In genomic region chr7:151239837-151240459, GRCh38 we compare ENCODE assay signal across 32 cellular contexts. TPM values are rescaled to one million over a fixed set of nuclear protein-coding genes. Genes with fewer than 3 reads are reported as not detected.
A peak's percentile ranks its signal among the peaks of the same experiment; 100 is the strongest.
DNase-seq lines count a peak whose midpoint lies in the region; ATAC-seq, FAIRE-seq and TF ChIP-seq lines count a peak whose summit lies in the region.
"Had no signal": no experiment of that assay in that cellular context is flagged by ENCODE, and none has a peak within 500 bp of the region (broad histone marks: within the 10 kb centered on the region; RNA-seq: fewer than 3 reads in every experiment).

No MANE protein-coding gene starts in this region.

- H3K36me3 Mint-ChIP-seq in astrocyte (ENCODE audit: low read depth, unreplicated experiment) = peaks cover 21% of the 10 kb centered on the region

- H3K27ac Mint-ChIP-seq in astrocyte (ENCODE audit: unreplicated experiment) = peak overlapping the region; percentile 69
- H3K27ac Mint-ChIP-seq: activated CD8-positive, alpha-beta memory T cell treated with anti-CD3 and anti-CD28 coated beads, Interleukin-2, amount 10 ng/mL, durations not matched to agents 7 days and 5 days; CD8-positive, alpha-beta T cell; T-helper 17 cell had no signal

- CTCF ChIA-PET in SK-N-SH (lab: Yijun Ruan, JAX) = interaction anchor here (0.7 to 2.1 kb wide), 7 partner anchors 9 to 520 kb away, joined by 3 to 7 read pairs (median 3); partner anchors contain the start of gene ABCF2

- no peaks in the 10 kb centered on the region for H3K27me3 Mint-ChIP-seq in astrocyte (ENCODE audit: low read depth, unreplicated experiment)

- POLR2A ChIA-PET in SK-N-SH (lab: Yijun Ruan, JAX) = no interaction called here

- TF ChIP-seq CTCF in SK-N-SH (IDR thresholded peaks at IDR 0.05) (no peak), C4-2B (conservative IDR thresholded peaks at IDR 0.05) (no peak), astrocyte (IDR thresholded peaks at IDR 0.05; ENCODE audit: insufficient read depth, low read depth, low read length) (no peak), hepatocyte (IDR thresholded peaks at IDR 0.05; ENCODE audit: poor library complexity) (no peak)

- no peak overlapping the region for H3K9ac ChIP-seq in SK-N-SH
- H3K9ac ChIP-seq in astrocyte (ENCODE audit: low read length) = no peak overlapping the region

- no peaks in the 10 kb centered on the region for H3K9me3 ChIP-seq in SK-N-SH
- H3K9me3 ChIP-seq in astrocyte (ENCODE audit: insufficient read depth, low read depth, low read length) = no peaks in the 10 kb centered on the region
- H3K9me3 ChIP-seq in hepatocyte (ENCODE audit: low read depth) = no peaks in the 10 kb centered on the region
- H3K9me3 ChIP-seq: breast epithelium, transverse colon had no signal

- H3K4me1 ChIP-seq in SK-N-SH (ENCODE audit: control insufficient read depth in 1 of 2, insufficient read depth in 2 of 2, low read depth in 1 of 2, low read length in 1 of 2) (peaks cover 5 to 13% of the 10 kb centered on the region in 2 experiments; a peak in 3 of 4 replicates), astrocyte (ENCODE audit: insufficient read depth, low read length) (peaks cover 6% of the 10 kb centered on the region), hepatocyte (ENCODE audit: insufficient read depth) (peaks cover 6% of the 10 kb centered on the region)

- H3K79me2 ChIP-seq in SK-N-SH (ENCODE audit: insufficient read depth) (peaks cover 58% of the 10 kb centered on the region), astrocyte (ENCODE audit: insufficient read depth, low read length) (peaks cover 52% of the 10 kb centered on the region), hepatocyte (peaks cover 28% of the 10 kb centered on the region)

- peak; percentile 25 for DNase-seq in SK-N-SH
- no peak for DNase-seq in astrocyte (ENCODE audit: low read depth)
- DNase-seq in posterior vena cava (ENCODE audit: low spot score) = peak; percentile 50
- no peak for DNase-seq in activated CD4-positive, CD25-positive, alpha-beta regulatory T cell treated with anti-CD3 and anti-CD28 coated beads, Interleukin-2, amount 50 U/mL, for 72 hours
- no peak for DNase-seq in GM19240 (ENCODE audit: insufficient read length, low spot score)
- DNase-seq in hepatocyte (ENCODE audit: low spot score) = no peak
- DNase-seq: activated CD4-positive, alpha-beta T cell treated with anti-CD3 and anti-CD28 coated beads, Interleukin-2, amount 50 U/mL, for 4 hours; activated CD8-positive, alpha-beta memory T cell treated with anti-CD3 and anti-CD28 coated beads, Interleukin-2, amount 10 ng/mL, durations not matched to agents 7 days and 5 days; activated T-cell treated with anti-CD3 and anti-CD28 coated beads, Interleukin-2, amount 50 U/mL, for 72 hours; amygdala; CD8-positive, alpha-beta T cell; DMS 273 treated with DMSO at 0.1 percent for 48 hours; mesenchymal stem cell; NCI-H1417 treated with DMSO at 0.1 percent for 48 hours; NCI-H2081; NCI-H524 treated with DMSO at 0.1 percent for 48 hours; OCI-M1; right cardiac atrium; stimulated activated CD4-positive, alpha-beta T cell treated with anti-CD3 and anti-CD28 coated beads, Interleukin-12 subunit alpha, Interleukin-12 subunit beta, amount 100 ng/mL, for 4 hours; stimulated activated CD4-positive, alpha-beta T cell treated with anti-CD3 and anti-CD28 coated beads, Interleukin-2, amount 100 ng/mL, for 48 hours; T-helper 17 cell; transverse colon had no signal

- H3K4me2 ChIP-seq in SK-N-SH = no peak overlapping the region
- no peak overlapping the region for H3K4me2 ChIP-seq in astrocyte (ENCODE audit: low read length)
- no peak overlapping the region for H3K4me2 ChIP-seq in hepatocyte

- H4K20me1 ChIP-seq in SK-N-SH (ENCODE audit: insufficient read depth) = peaks cover 65% of the 10 kb centered on the region
- H4K20me1 ChIP-seq in astrocyte (ENCODE audit: insufficient read depth, low read length) = peaks cover 97% of the 10 kb centered on the region
- peaks cover 22% of the 10 kb centered on the region for H4K20me1 ChIP-seq in hepatocyte (ENCODE audit: insufficient read depth, poor library complexity, severe bottlenecking)

- TF ChIP-seq RAD21 in SK-N-SH (IDR thresholded peaks at IDR 0.05; ENCODE audit: low read length) = no peak

- H3K9me3 Mint-ChIP-seq in astrocyte (ENCODE audit: unreplicated experiment) = no peaks in the 10 kb centered on the region
- H3K9me3 Mint-ChIP-seq: activated T-cell treated with anti-CD3 and anti-CD28 coated beads, Interleukin-2, amount 50 U/mL, for 72 hours; CD8-positive, alpha-beta T cell had no signal

- peaks cover 42% of the 10 kb centered on the region for H3F3A ChIP-seq in SK-N-SH (replicated peaks; ENCODE audit: insufficient read depth)

- no peak for FAIRE-seq in astrocyte (lab: Jason Lieb, UNC)
- FAIRE-seq: endothelial cell of umbilical vein, GM18507, GM19239, H1 had no signal

- no peak overlapping the region for H3K4me3 Mint-ChIP-seq in astrocyte (ENCODE audit: unreplicated experiment)
- H3K4me3 Mint-ChIP-seq: activated CD8-positive, alpha-beta memory T cell treated with anti-CD3 and anti-CD28 coated beads, Interleukin-2, amount 10 ng/mL, durations not matched to agents 7 days and 5 days; activated T-cell treated with anti-CD3 and anti-CD28 coated beads, Interleukin-2, amount 50 U/mL, for 72 hours; CD8-positive, alpha-beta T cell; T-helper 17 cell had no signal

- no peak for ATAC-seq in SK-N-SH treated with all-trans-retinoic acid at 6 μM for 48 hours
- ATAC-seq: activated CD8-positive, alpha-beta memory T cell treated with anti-CD3 and anti-CD28 coated beads, Interleukin-2, amount 10 ng/mL, durations not matched to agents 7 days and 5 days; activated T-cell treated with anti-CD3 and anti-CD28 coated beads, Interleukin-2, amount 50 U/mL, for 72 hours; CD8-positive, alpha-beta T cell; left lobe of liver; right cardiac atrium; T-helper 17 cell had no signal

- peaks cover 39 to 80% of the 10 kb centered on the region in 2 experiments for H3K36me3 ChIP-seq in SK-N-SH (replicated peaks in 1 of 2; ENCODE audit: control insufficient read depth in 1 of 2, insufficient read depth in 2 of 2, low read length in 1 of 2)
- peaks cover 40% of the 10 kb centered on the region for H3K36me3 ChIP-seq in astrocyte (ENCODE audit: insufficient read depth, low read length)
- no peaks in the 10 kb centered on the region for H3K36me3 ChIP-seq in hepatocyte (replicated peaks; ENCODE audit: insufficient read depth, low read depth)
- H3K36me3 ChIP-seq: breast epithelium had no signal

- no peak overlapping the region for H3K27ac ChIP-seq in SK-N-SH (ENCODE audit: low read depth in 2 of 2, low read length in 1 of 2)
- H3K27ac ChIP-seq in C4-2B = peak overlapping the region; percentile 29; the same call in 1 of the 2 replicates
- no peak overlapping the region for H3K27ac ChIP-seq in astrocyte (ENCODE audit: low read depth, low read length)
- no peak overlapping the region for H3K27ac ChIP-seq in hepatocyte
- H3K27ac ChIP-seq: transverse colon had no signal

- H2AFZ ChIP-seq in SK-N-SH (ENCODE audit: low read depth) = no peak overlapping the region
- H2AFZ ChIP-seq in astrocyte (ENCODE audit: low read depth, low read length) = no peak overlapping the region
- no peak overlapping the region for H2AFZ ChIP-seq in hepatocyte

- peaks cover 10% of the 10 kb centered on the region for H3K4me1 Mint-ChIP-seq in astrocyte (ENCODE audit: low read depth, unreplicated experiment)

- no peaks in the 10 kb centered on the region for H3K27me3 ChIP-seq in SK-N-SH (ENCODE audit: insufficient read depth)
- no peaks in the 10 kb centered on the region for H3K27me3 ChIP-seq in astrocyte (ENCODE audit: insufficient read depth, low read length)
- no peaks in the 10 kb centered on the region for H3K27me3 ChIP-seq in hepatocyte
- H3K27me3 ChIP-seq: breast epithelium had no signal

- TF ChIP-seq EP300 in SK-N-SH (IDR thresholded peaks at IDR 0.05; ENCODE audit: borderline replicate concordance in 1 of 2, low read depth in 1 of 2, low read length in 1 of 2) = no peak

- intact Hi-C loops in posterior vena cava (cut with DNase I) = loop anchor here (5.0 to 10.0 kb wide), 2 partner anchors 62 to 65 kb away; no protein-coding TSS in a partner anchor

- no peak overlapping the region for H3K4me3 ChIP-seq in SK-N-SH (ENCODE audit: low read depth in 2 of 2, low read length in 1 of 2)
- H3K4me3 ChIP-seq in astrocyte (ENCODE audit: insufficient read depth, low read depth, low read length) = no peak overlapping the region
- H3K4me3 ChIP-seq in hepatocyte = no peak overlapping the region
- H3K4me3 ChIP-seq: breast epithelium, transverse colon had no signal

- 90% methylated on average over 11 of the region's 11 CpGs for WGBS in SK-N-SH (ENCODE audit: low lambda C conversion rate)
- 82% methylated on average over 11 of the region's 11 CpGs for WGBS in hepatocyte (ENCODE audit: low lambda C conversion rate, missing lambda C conversion rate)

- H3K9me2 ChIP-seq in SK-N-SH (no peaks in the 10 kb centered on the region), hepatocyte (replicated peaks; ENCODE audit: insufficient read depth) (no peaks in the 10 kb centered on the region)

RNA-seq across cellular contexts. Expression of gene CHPF2, which starts 7.7 kb away (rescaled TPM):
- 60.4 and 68.6 TPM in 2 replicates for polyA plus RNA-seq in SK-N-SH (2012; rRNA removed)
- 27.8 and 47.3 TPM in 2 replicates for polyA plus RNA-seq in SK-N-SH (2012; cell fraction: cytosol; rRNA removed)
- 143 and 144 TPM in 2 replicates for polyA plus RNA-seq in SK-N-SH (2012; cell fraction: nucleus; rRNA removed)
- total RNA-seq in astrocyte = 84.7 and 101 TPM in 2 replicates
- 10 to 100 TPM; 37.5 to 40.7 TPM for total RNA-seq in posterior vena cava
- 36.9 and 51.0 TPM in 2 replicates for total RNA-seq in hepatocyte
- polyA plus RNA-seq in hepatocyte = 68.2 and 70.0 TPM in 2 replicates

RNA-seq across cellular contexts. Expression of gene SMARCD3, which starts 8.5 kb away (rescaled TPM):
- polyA plus RNA-seq in SK-N-SH (2012; rRNA removed) (60.5 and 62.8 TPM in 2 replicates), hepatocyte (73.1 and 111 TPM in 2 replicates)
- polyA plus RNA-seq in SK-N-SH (2012; cell fraction: cytosol; rRNA removed) = 30.4 and 41.6 TPM in 2 replicates
- polyA plus RNA-seq in SK-N-SH (2012; cell fraction: nucleus; rRNA removed) = 239 and 265 TPM in 2 replicates
- total RNA-seq in astrocyte (47.7 and 50.0 TPM in 2 replicates), posterior vena cava (10 to 100 TPM; 45.8 to 68.4 TPM), hepatocyte (38.0 and 42.4 TPM in 2 replicates)

RNA-seq across cellular contexts. Expression of gene ABCF2, which starts 12.9 kb away (rescaled TPM):
- 75.4 and 102 TPM in 2 replicates for polyA plus RNA-seq in SK-N-SH (2012; rRNA removed)
- polyA plus RNA-seq in SK-N-SH (2012; cell fraction: cytosol; rRNA removed) = 49.9 and 79.5 TPM in 2 replicates
- 69.6 and 89.1 TPM in 2 replicates for polyA plus RNA-seq in SK-N-SH (2012; cell fraction: nucleus; rRNA removed)
- total RNA-seq in astrocyte = 53.2 and 54.3 TPM in 2 replicates
- 10 to 100 TPM; 24.4 to 27.4 TPM for total RNA-seq in posterior vena cava
- 35.3 and 35.8 TPM in 2 replicates for total RNA-seq in hepatocyte
- polyA plus RNA-seq in hepatocyte = 25.6 and 32.9 TPM in 2 replicates

RNA-seq across cellular contexts. Expression of gene H2BK1, which starts 29.7 kb away (rescaled TPM):
- polyA plus RNA-seq in SK-N-SH (2012; rRNA removed) = not detected in 2 replicates
- not detected in 2 replicates for polyA plus RNA-seq in SK-N-SH (2012; cell fraction: cytosol; rRNA removed)
- polyA plus RNA-seq in SK-N-SH (2012; cell fraction: nucleus; rRNA removed) = 0.73 TPM in 1 of 2 replicates, not detected in the other
- not detected in 2 replicates for total RNA-seq in astrocyte
- 1 to 10 TPM in 1 of 2 donors, not detected in 1; 1.1 TPM for total RNA-seq in posterior vena cava
- not detected in 2 replicates for total RNA-seq in hepatocyte
- not detected in 2 replicates for polyA plus RNA-seq in hepatocyte
- total RNA-seq: A172; activated CD8-positive, alpha-beta memory T cell treated with anti-CD3 and anti-CD28 coated beads, Interleukin-2, amount 10 ng/mL, durations not matched to agents 7 days and 5 days; breast epithelium; endothelial cell of umbilical vein; H1; left lobe of liver; right cardiac atrium; subcutaneous adipose tissue; transverse colon had no signal
- polyA plus RNA-seq: endothelial cell of umbilical vein, H1, right cardiac atrium had no signal

RNA-seq across cellular contexts. Expression of gene ASB10, which starts 52.9 kb away (rescaled TPM):
- not detected in 2 replicates for polyA plus RNA-seq in SK-N-SH (2012; rRNA removed)
- not detected in 2 replicates for polyA plus RNA-seq in SK-N-SH (2012; cell fraction: cytosol; rRNA removed)
- not detected in 2 replicates for polyA plus RNA-seq in SK-N-SH (2012; cell fraction: nucleus; rRNA removed)
- total RNA-seq in astrocyte = not detected in 2 replicates
- total RNA-seq in posterior vena cava = not detected
- total RNA-seq in hepatocyte = not detected in 2 replicates
- not detected in 2 replicates for polyA plus RNA-seq in hepatocyte
- total RNA-seq: A172; activated CD8-positive, alpha-beta memory T cell treated with anti-CD3 and anti-CD28 coated beads, Interleukin-2, amount 10 ng/mL, durations not matched to agents 7 days and 5 days; activated T-cell treated with anti-CD3 and anti-CD28 coated beads, Interleukin-2, amount 50 U/mL, for 72 hours; breast epithelium; CD8-positive, alpha-beta T cell; endothelial cell of umbilical vein; H1; left lobe of liver; subcutaneous adipose tissue; T-helper 17 cell; transverse colon had no signal
- polyA plus RNA-seq: endothelial cell of umbilical vein, H1 had no signal

Comparison
In these comparisons a context has a peak if more than half of its experiments do, and no peak if none do; other contexts are left out.
1. DNase-seq: peak in SK-N-SH (single experiment) and posterior vena cava (single experiment); none in astrocyte (single experiment), activated CD4-positive, CD25-positive, alpha-beta regulatory T cell treated with anti-CD3 and anti-CD28 coated beads, Interleukin-2, amount 50 U/mL, for 72 hours (single experiment), GM19240 (single experiment) and hepatocyte (single experiment).